In genomic region chr5:93607367-93608258, GRCh38 we compare ENCODE assay signal across 8 cellular contexts. TPM values are rescaled to one million over a fixed set of nuclear protein-coding genes. Genes with fewer than 3 reads are reported as not detected.
DNase-seq lines count a peak whose midpoint lies in the region; ATAC-seq, FAIRE-seq and TF ChIP-seq lines count a peak whose summit lies in the region.

No MANE protein-coding gene starts in this region.

- no peak overlapping the region for H2BK20ac ChIP-seq in H1 (ENCODE audit: low read length)

- H3K4me2 ChIP-seq in H1 (ENCODE audit: insufficient read depth in 1 of 2, low read depth in 2 of 2, low read length in 2 of 2): peak overlapping the region; percentile 54 to 63

- no peak for TF ChIP-seq POLR2A in H1 (IDR thresholded peaks at IDR 0.05; ENCODE audit: control extremely low read depth in 1 of 2, low read depth in 2 of 2, low read length in 2 of 2)

- no peak overlapping the region for H3K23ac ChIP-seq in H1 (ENCODE audit: insufficient read length)

- H3K4me3 ChIP-seq in H1 (ENCODE audit: extremely low read depth in 1 of 4, insufficient read depth in 2 of 4, low read depth in 3 of 4, low read length in 4 of 4): peak overlapping the region in 1 of 4 experiments; percentile 37; a peak in 3 of 8 replicates
- H3K4me3 ChIP-seq in mucosa of descending colon: no peak overlapping the region

- H3K4ac ChIP-seq in H1 (replicated peaks; ENCODE audit: insufficient read length, low read depth, low read length): no peak overlapping the region

- H3K56ac ChIP-seq in H1 (replicated peaks; ENCODE audit: insufficient read length, low read depth, low read length): no peak overlapping the region

- H2BK120ac ChIP-seq in H1 (replicated peaks; ENCODE audit: low read depth, low read length): no peak overlapping the region

- H2AK5ac ChIP-seq in H1 (ENCODE audit: low read depth, low read length): no peak overlapping the region

- CTCF ChIA-PET in H1 (lab: Charles Lee; ENCODE audit: partially characterized antibody): interaction anchor here (0.6 to 3.6 kb wide), 27 partner anchors 9 to 1286 kb away, joined by 3 to 32 read pairs (median 5); partner anchors contain the start of gene NR2F1

- no peak overlapping the region for H2BK12ac ChIP-seq in H1 (ENCODE audit: low read depth, low read length)

- H2BK15ac ChIP-seq in H1 (ENCODE audit: low read length): no peak overlapping the region; the same call in 1 of the 2 replicates

- TF ChIP-seq RAD21 in H1 (IDR thresholded peaks at IDR 0.05 in 1 of 2, conservative IDR thresholded peaks at IDR 0.05 in 1 of 2; ENCODE audit: low read depth in 2 of 2, low read length in 2 of 2): peak; percentile 70 to 81

- H2AFZ ChIP-seq in H1 (ENCODE audit: low read length): no peak overlapping the region

- H4K20me1 ChIP-seq in H1 (replicated peaks in 1 of 2; ENCODE audit: control insufficient read depth in 1 of 2, insufficient read depth in 2 of 2, low read length in 2 of 2): peaks cover 14 to 15% of the 10 kb centered on the region in 2 experiments

- no peak overlapping the region for H3K27ac ChIP-seq in H1 (ENCODE audit: low read depth, low read length)

- no peak overlapping the region for H4K91ac ChIP-seq in H1 (replicated peaks; ENCODE audit: insufficient read length, low read length)

- WGBS in H1 (ENCODE audit: extremely low coverage in 1 of 2, insufficient coverage in 1 of 2, insufficient read length in 1 of 2, insufficient replicate concordance in 2 of 2, low coverage in 1 of 2, low lambda C conversion rate in 2 of 2, missing lambda C conversion rate in 1 of 2), 2 experiments: 5% methylated on average over 19 of the region's 19 CpGs; no CpG with 5 or more reads in 1 of the 2 experiments

- peak; percentile 20 to 80 (median 63) for TF ChIP-seq CTCF in H1 (IDR thresholded peaks at IDR 0.05; ENCODE audit: control extremely low read depth in 1 of 3, insufficient read depth in 1 of 3, low read depth in 1 of 3, low read length in 3 of 3)
- no peak for TF ChIP-seq CTCF in mucosa of descending colon (IDR thresholded peaks at IDR 0.05)

- H3K4me1 ChIP-seq in H1 (replicated peaks in 1 of 4; ENCODE audit: control insufficient read depth in 3 of 4, insufficient read depth in 4 of 4, low read length in 3 of 4) (peaks cover 5 to 15% (median 11%) of the 10 kb centered on the region in 4 experiments; a peak in 6 of 7 replicates), mucosa of descending colon (ENCODE audit: low read depth) (no peaks in the 10 kb centered on the region)

- H3K23me2 ChIP-seq in H1 (ENCODE audit: low read depth, low read length): no peaks in the 10 kb centered on the region; the same call in 1 of the 2 replicates

- H3K9me3 ChIP-seq in H1 (ENCODE audit: insufficient read depth in 2 of 2, low read depth in 1 of 2, low read length in 1 of 2) (no peaks in the 10 kb centered on the region), mucosa of descending colon (no peaks in the 10 kb centered on the region)

- H2BK5ac ChIP-seq in H1 (ENCODE audit: low read depth, low read length): no peak overlapping the region

- intact Hi-C loops in mucosa of descending colon (cut with DNase I, micrococcal nuclease): no loop called here

- FAIRE-seq in GM19239 (lab: Jason Lieb, UNC) (peak; percentile 87), H1 (lab: Jason Lieb, UNC) (peak; percentile 98)

- no peak overlapping the region for H4K5ac ChIP-seq in H1 (ENCODE audit: insufficient read length, low read depth, low read length)

- no peaks in the 10 kb centered on the region; the same call in 1 of the 2 replicates for H3K79me1 ChIP-seq in H1 (ENCODE audit: low read depth, low read length)

- POLR2A ChIA-PET in H1 (lab: Charles Lee; ENCODE audit: partially characterized antibody): interaction anchor here (1.3 kb wide), 2 partner anchors 12 to 15 kb away, joined by 3 to 4 read pairs; no protein-coding TSS in a partner anchor

- ATAC-seq in HG03354 (IDR thresholded peaks at IDR 0.05; ENCODE audit: poor library complexity, severe bottlenecking, unreplicated experiment) (peak; percentile 79), mucosa of descending colon (peak; percentile 56)

- no peak overlapping the region for H3K9ac ChIP-seq in H1 (replicated peaks in 1 of 4; ENCODE audit: extremely low read depth in 1 of 4, low read depth in 3 of 4, low read length in 3 of 4)

- TF ChIP-seq EP300 in H1 (IDR thresholded peaks at IDR 0.05; ENCODE audit: borderline replicate concordance in 1 of 2, low read depth in 2 of 2, low read length in 2 of 2): peak in 1 of 2 experiments; percentile 24; a peak in 1 of 3 replicates

- peak; percentile 49 for DNase-seq in Daoy (ENCODE audit: low read depth)
- no peak for DNase-seq in GM19239 (ENCODE audit: insufficient read length, low spot score)
- peak in 1 of 2 experiments; percentile 76 for DNase-seq in H1 (ENCODE audit: low read depth in 1 of 2, low spot score in 2 of 2)
- DNase-seq in mucosa of descending colon: peak in 1 of 3 donors; percentile 69
- no peak for DNase-seq in activated CD8-positive, alpha-beta memory T cell treated with anti-CD3 and anti-CD28 coated beads for 24 hours
- DNase-seq in stimulated activated CD4-positive, alpha-beta T cell treated with anti-CD3 and anti-CD28 coated beads, Interleukin-2, amount 100 ng/mL, for 48 hours: no peak

- no peak overlapping the region for H3K14ac ChIP-seq in H1 (ENCODE audit: insufficient read length)

- no peaks in the 10 kb centered on the region for H3K79me2 ChIP-seq in H1 (ENCODE audit: control insufficient read depth in 1 of 2, insufficient read depth in 2 of 2, low read length in 2 of 2)

- H4K8ac ChIP-seq in H1 (ENCODE audit: extremely low read depth, insufficient read depth, low read length): no peak overlapping the region

- H3K27me3 ChIP-seq in H1 (replicated peaks in 1 of 4; ENCODE audit: control insufficient read depth in 3 of 4, extremely low read depth in 1 of 4, insufficient read depth in 3 of 4, low read length in 3 of 4): peaks cover 78 to 98% (median 89%) of the 10 kb centered on the region in 4 experiments

- peaks cover 0 to 4% (median 0%) of the 10 kb centered on the region in 4 experiments; a peak in 2 of 8 replicates for H3K36me3 ChIP-seq in H1 (ENCODE audit: control insufficient read depth in 2 of 4, insufficient read depth in 4 of 4, low read length in 3 of 4)
- H3K36me3 ChIP-seq in mucosa of descending colon (ENCODE audit: low read depth): no peaks in the 10 kb centered on the region

- H3K18ac ChIP-seq in H1 (ENCODE audit: extremely low read depth, low read length): no peak overlapping the region

TF ChIP-seq in PFSK-1, 5 proteins besides CTCF, POLR2A, EP300 and RAD21 (continues in another document):
- no peak for TF ChIP-seq SIN3A (IDR thresholded peaks at IDR 0.05; ENCODE audit: borderline replicate concordance, insufficient read depth, low read length)

TF ChIP-seq in H1, 55 proteins besides CTCF, POLR2A, EP300 and RAD21 (continues in another document):
- no peak for TF ChIP-seq SRF (IDR thresholded peaks at IDR 0.05; ENCODE audit: low read depth, low read length)
- peak; percentile 97 for TF ChIP-seq RNF2 (IDR thresholded peaks at IDR 0.05; ENCODE audit: borderline replicate concordance, low read depth, low read length, missing control alignments, poor library complexity, severe bottlenecking)
- TF ChIP-seq SIX5 (IDR thresholded peaks at IDR 0.05; ENCODE audit: low read depth, low read length): no peak
- TF ChIP-seq GABPA (IDR thresholded peaks at IDR 0.05; ENCODE audit: borderline replicate concordance, insufficient read depth, low read length): no peak
- 0 out of 2 replicates have a peak, but pooled peaks have one; percentile 20 for TF ChIP-seq TEAD4 (IDR thresholded peaks at IDR 0.05; ENCODE audit: low read depth, low read length)
- TF ChIP-seq YY1 (IDR thresholded peaks at IDR 0.05; ENCODE audit: low read depth, low read length): peak; percentile 80
- no peak for TF ChIP-seq SIRT6 (IDR thresholded peaks at IDR 0.05; ENCODE audit: low read length)
- TF ChIP-seq TBP (IDR thresholded peaks at IDR 0.05; ENCODE audit: low read depth, low read length): no peak
- TF ChIP-seq HDAC2 (IDR thresholded peaks at IDR 0.05; ENCODE audit: borderline replicate concordance in 1 of 2, low read depth in 2 of 2, low read length in 2 of 2): peak in 1 of 2 experiments; percentile 57; a peak in 1 of 4 replicates
- TF ChIP-seq RFX5 (IDR thresholded peaks at IDR 0.05; ENCODE audit: borderline replicate concordance, low read depth, low read length): no peak
- TF ChIP-seq ZNF274 (IDR thresholded peaks at IDR 0.05; ENCODE audit: borderline replicate concordance, extremely low read depth, low read length): no peak
- TF ChIP-seq RBBP5 (IDR thresholded peaks at IDR 0.05; ENCODE audit: borderline replicate concordance, low read depth, low read length): 0 out of 2 replicates have a peak, but pooled peaks have one; percentile 54

RNA-seq across cellular contexts. Expression of gene NR2F1, which starts 24.6 kb away (rescaled TPM):
- 7.3 and 10.0 TPM in 2 replicates for total RNA-seq in Daoy (2014; rRNA removed; shearing (Covaris generic))
- 59.7 TPM for polyA plus RNA-seq in PFSK-1 (2012; ENCODE audit: insufficient read length, low read depth)
- total RNA-seq in H1 (2021; fragmentation: NEBNext Ultra II Directional; extraction: Animal tissue kit (Norgen Biotek cat#: 25700)): not detected in 2 replicates
- 0.17 TPM in 1 of 2 replicates, not detected in the other for polyA plus RNA-seq in H1 (2011; rRNA removed)
- polyA plus RNA-seq in H1 (2011; cell fraction: cytosol; rRNA removed): 0.27 TPM
- polyA plus RNA-seq in H1 (2011; cell fraction: nucleus; rRNA removed): 0.20 TPM
- 0.17 to 0.59 TPM (median 0.49 TPM) in 4 replicates for polyA plus RNA-seq in H1 (2012, experiment 1 of 2)
- polyA plus RNA-seq in H1 (2012, experiment 2 of 2): not detected
- 0.02 TPM for polyA plus RNA-seq in H1 (2013, experiment 1 of 2)
- not detected for polyA plus RNA-seq in H1 (2013, experiment 2 of 2)
- 0.13 TPM in 1 of 2 replicates, not detected in the other for polyA minus RNA-seq in H1 (2011; rRNA and poly(A)+ RNA removed)
- 2.1 TPM for polyA minus RNA-seq in H1 (2011; cell fraction: cytosol; rRNA and poly(A)+ RNA removed)
- 0.90 TPM for polyA minus RNA-seq in H1 (2011; cell fraction: nucleus; rRNA and poly(A)+ RNA removed)
- 1 to 10 TPM; 2.3 to 9.1 (median 6.2) TPM for total RNA-seq in mucosa of descending colon

RNA-seq across cellular contexts. Expression of gene NR2F1-AS1, which starts 26.6 kb away (rescaled TPM):
- total RNA-seq in Daoy (2014; rRNA removed; shearing (Covaris generic)): 6.1 and 10.5 TPM in 2 replicates
- polyA plus RNA-seq in PFSK-1 (2012; ENCODE audit: insufficient read length, low read depth): 3.1 TPM
- total RNA-seq in H1 (2021; fragmentation: NEBNext Ultra II Directional; extraction: Animal tissue kit (Norgen Biotek cat#: 25700)): 1.6 and 2.1 TPM in 2 replicates
- polyA plus RNA-seq in H1 (2011; rRNA removed): 1.1 and 5.6 TPM in 2 replicates
- 2.2 TPM for polyA plus RNA-seq in H1 (2011; cell fraction: cytosol; rRNA removed)
- 0.88 TPM for polyA plus RNA-seq in H1 (2011; cell fraction: nucleus; rRNA removed)
- 1.8 to 4.0 TPM (median 2.9 TPM) in 4 replicates for polyA plus RNA-seq in H1 (2012, experiment 1 of 2)
- polyA plus RNA-seq in H1 (2012, experiment 2 of 2): 1.4 TPM
- 4.1 TPM for polyA plus RNA-seq in H1 (2013, experiment 1 of 2)
- 3.5 TPM for polyA plus RNA-seq in H1 (2013, experiment 2 of 2)
- polyA minus RNA-seq in H1 (2011; rRNA and poly(A)+ RNA removed): 0.69 and 1.7 TPM in 2 replicates
- not detected for polyA minus RNA-seq in H1 (2011; cell fraction: cytosol; rRNA and poly(A)+ RNA removed)
- polyA minus RNA-seq in H1 (2011; cell fraction: nucleus; rRNA and poly(A)+ RNA removed): 3.4 TPM
- total RNA-seq in mucosa of descending colon: 1 to 10 TPM; 1.5 to 5.7 (median 2.2) TPM
